ENCODE assay signal across 7 cellular contexts in the genomic region with DNA sequence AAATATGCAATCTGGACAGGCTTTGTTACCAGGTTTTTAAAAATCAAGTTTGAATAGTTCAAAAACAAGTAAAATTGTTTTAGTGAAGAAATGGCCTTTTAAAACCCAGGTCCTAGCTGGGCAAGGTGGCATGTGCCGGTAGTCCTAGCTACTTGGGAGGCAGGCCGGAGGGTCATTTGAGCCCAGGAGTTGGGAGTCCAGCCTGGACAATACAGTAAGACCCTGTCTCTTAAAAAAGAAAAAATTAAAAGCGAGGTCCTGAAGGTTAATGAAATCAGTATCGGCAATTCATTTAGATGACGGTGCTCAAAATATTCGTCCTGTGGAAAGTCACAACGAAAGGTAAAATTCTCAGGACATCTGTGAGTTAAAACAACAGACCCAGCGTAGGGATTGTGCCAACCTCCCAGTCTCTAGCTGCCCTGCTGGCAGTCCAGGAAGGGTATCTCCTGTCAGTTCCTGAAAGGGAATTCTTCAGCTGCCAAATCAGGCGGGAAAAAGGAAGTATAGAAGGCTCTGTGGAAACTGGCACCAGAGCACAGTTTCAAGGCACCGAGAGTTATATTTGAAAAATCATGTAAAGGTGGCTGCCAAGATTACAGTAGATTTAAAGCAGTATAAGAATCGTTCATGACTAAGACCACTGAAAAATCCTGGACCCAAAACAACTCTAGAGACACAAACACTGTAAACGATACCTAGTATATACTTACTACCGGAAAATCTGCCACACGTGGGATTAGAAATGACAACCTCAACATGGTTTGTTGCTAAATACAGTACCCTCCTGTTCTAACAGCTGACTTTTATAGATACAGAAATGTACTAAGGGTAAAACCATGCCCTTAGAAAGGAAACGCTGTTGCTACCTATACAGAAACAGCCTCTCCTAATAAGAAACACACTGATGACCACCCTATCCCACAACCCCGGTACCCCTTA. TPM values are rescaled to one million over a fixed set of nuclear protein-coding genes. Genes with fewer than 3 reads are reported as not detected.
DNase-seq lines count a peak whose midpoint lies in the region; ATAC-seq lines count a peak whose summit lies in the region.

No MANE protein-coding gene starts in this region.

- H3K27ac ChIP-seq in iPS-20b (ENCODE audit: low read length) (no peak overlapping the region), subcutaneous abdominal adipose tissue (ENCODE audit: low read depth, low read length) (peak overlapping the region; percentile 45)

- H3K36me3 ChIP-seq in adipocyte (ENCODE audit: control insufficient read depth, insufficient read depth, low read length, severe bottlenecking): no peaks in the 10 kb centered on the region
- H3K36me3 ChIP-seq in iPS-20b (ENCODE audit: insufficient read depth, low read depth, low read length): no peaks in the 10 kb centered on the region
- no peaks in the 10 kb centered on the region for H3K36me3 ChIP-seq in subcutaneous abdominal adipose tissue (ENCODE audit: control insufficient read depth in 5 of 5, insufficient read depth in 5 of 5, low read length in 5 of 5)

- H3K9me3 Mint-ChIP-seq in IgD-negative memory B cell: no peaks in the 10 kb centered on the region

- DNase-seq in adipocyte (ENCODE audit: low read depth): no peak
- no peak for DNase-seq in AG20443 (ENCODE audit: low spot score)

- no peaks in the 10 kb centered on the region for H3K27me3 ChIP-seq in adipocyte (replicated peaks; ENCODE audit: control insufficient read depth, insufficient read depth, low read length)
- H3K27me3 ChIP-seq in iPS-20b (ENCODE audit: insufficient read depth, low read length): peaks cover 31% of the 10 kb centered on the region
- no peaks in the 10 kb centered on the region for H3K27me3 ChIP-seq in subcutaneous abdominal adipose tissue (ENCODE audit: control insufficient read depth in 5 of 5, insufficient read depth in 4 of 5, low read length in 5 of 5)

- H3K9me3 ChIP-seq in adipocyte (ENCODE audit: control insufficient read depth, low read length) (no peaks in the 10 kb centered on the region), iPS-20b (ENCODE audit: insufficient read depth, low read depth, low read length) (no peaks in the 10 kb centered on the region), subcutaneous abdominal adipose tissue (ENCODE audit: control insufficient read depth in 5 of 5, low read length in 5 of 5) (no peaks in the 10 kb centered on the region)

- H3K4me1 ChIP-seq in adipocyte (ENCODE audit: control insufficient read depth, insufficient read depth, low read length) (peaks cover 30% of the 10 kb centered on the region), iPS-20b (ENCODE audit: insufficient read depth, low read length) (peaks cover 7% of the 10 kb centered on the region; the same call in 1 of the 2 replicates), subcutaneous abdominal adipose tissue (ENCODE audit: control insufficient read depth in 5 of 5, insufficient read depth in 5 of 5, low read length in 5 of 5) (peaks cover 3 to 48% (median 38%) of the 10 kb centered on the region in 5 donors)

- peak overlapping the region; percentile 79 for H3K9ac ChIP-seq in adipocyte (ENCODE audit: low read length)
- H3K9ac ChIP-seq in iPS-20b (ENCODE audit: low read depth, low read length): peak overlapping the region; percentile 72
- peak overlapping the region in 4 of 5 donors; percentile 39 to 82 (median 67) for H3K9ac ChIP-seq in subcutaneous abdominal adipose tissue (ENCODE audit: low read length in 5 of 5)

- H3K4me3 Mint-ChIP-seq in IgD-negative memory B cell: peak overlapping the region; percentile 85 to 97 (median 92)

- ATAC-seq in GM18511 (IDR thresholded peaks at IDR 0.05; ENCODE audit: unreplicated experiment): peak; percentile 23
- ATAC-seq in GM21423 (IDR thresholded peaks at IDR 0.05; ENCODE audit: unreplicated experiment): no peak

- H3K4me3 ChIP-seq in adipocyte (ENCODE audit: low read length): peak overlapping the region; percentile 82
- H3K4me3 ChIP-seq in iPS-20b (ENCODE audit: low read length): peak overlapping the region; percentile 82
- H3K4me3 ChIP-seq in subcutaneous abdominal adipose tissue (ENCODE audit: low read depth in 1 of 5, low read length in 5 of 5): peak overlapping the region; percentile 71 to 85 (median 75)

- peaks cover 17% of the 10 kb centered on the region for H3K27me3 Mint-ChIP-seq in IgD-negative memory B cell

- peaks cover 1% of the 10 kb centered on the region for H3K36me3 Mint-ChIP-seq in IgD-negative memory B cell

- H3K27ac Mint-ChIP-seq in IgD-negative memory B cell: peak overlapping the region in 1 of 3 donors; percentile 92

- H3K4me1 Mint-ChIP-seq in IgD-negative memory B cell: peaks cover 8 to 19% (median 14%) of the 10 kb centered on the region in 3 donors

RNA-seq across cellular contexts. Expression of a gene that starts 1.2 kb away (rescaled TPM):
- polyA plus RNA-seq in IgD-negative memory B cell: 0.11 TPM
